In genomic region chr11:60710482-60710881, GRCh38 we compare ENCODE assay signal across 2 cellular contexts.
TF ChIP-seq lines count a peak whose summit lies in the region.

No MANE protein-coding gene starts in this region.

TF ChIP-seq in SK-N-SH, 30 proteins besides CTCF, POLR2A, EP300 and RAD21 (continued from another document):
- TF ChIP-seq, protein P1, sequence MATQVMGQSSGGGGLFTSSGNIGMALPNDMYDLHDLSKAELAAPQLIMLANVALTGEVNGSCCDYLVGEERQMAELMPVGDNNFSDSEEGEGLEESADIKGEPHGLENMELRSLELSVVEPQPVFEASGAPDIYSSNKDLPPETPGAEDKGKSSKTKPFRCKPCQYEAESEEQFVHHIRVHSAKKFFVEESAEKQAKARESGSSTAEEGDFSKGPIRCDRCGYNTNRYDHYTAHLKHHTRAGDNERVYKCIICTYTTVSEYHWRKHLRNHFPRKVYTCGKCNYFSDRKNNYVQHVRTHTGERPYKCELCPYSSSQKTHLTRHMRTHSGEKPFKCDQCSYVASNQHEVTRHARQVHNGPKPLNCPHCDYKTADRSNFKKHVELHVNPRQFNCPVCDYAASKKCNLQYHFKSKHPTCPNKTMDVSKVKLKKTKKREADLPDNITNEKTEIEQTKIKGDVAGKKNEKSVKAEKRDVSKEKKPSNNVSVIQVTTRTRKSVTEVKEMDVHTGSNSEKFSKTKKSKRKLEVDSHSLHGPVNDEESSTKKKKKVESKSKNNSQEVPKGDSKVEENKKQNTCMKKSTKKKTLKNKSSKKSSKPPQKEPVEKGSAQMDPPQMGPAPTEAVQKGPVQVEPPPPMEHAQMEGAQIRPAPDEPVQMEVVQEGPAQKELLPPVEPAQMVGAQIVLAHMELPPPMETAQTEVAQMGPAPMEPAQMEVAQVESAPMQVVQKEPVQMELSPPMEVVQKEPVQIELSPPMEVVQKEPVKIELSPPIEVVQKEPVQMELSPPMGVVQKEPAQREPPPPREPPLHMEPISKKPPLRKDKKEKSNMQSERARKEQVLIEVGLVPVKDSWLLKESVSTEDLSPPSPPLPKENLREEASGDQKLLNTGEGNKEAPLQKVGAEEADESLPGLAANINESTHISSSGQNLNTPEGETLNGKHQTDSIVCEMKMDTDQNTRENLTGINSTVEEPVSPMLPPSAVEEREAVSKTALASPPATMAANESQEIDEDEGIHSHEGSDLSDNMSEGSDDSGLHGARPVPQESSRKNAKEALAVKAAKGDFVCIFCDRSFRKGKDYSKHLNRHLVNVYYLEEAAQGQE (IDR thresholded peaks at IDR 0.05; ENCODE audit: low read depth, low read length) = no peak
- TF ChIP-seq EZH2phosphoT487 (IDR thresholded peaks at IDR 0.05; ENCODE audit: borderline replicate concordance, low read depth) = no peak
- TF ChIP-seq, protein P2, sequence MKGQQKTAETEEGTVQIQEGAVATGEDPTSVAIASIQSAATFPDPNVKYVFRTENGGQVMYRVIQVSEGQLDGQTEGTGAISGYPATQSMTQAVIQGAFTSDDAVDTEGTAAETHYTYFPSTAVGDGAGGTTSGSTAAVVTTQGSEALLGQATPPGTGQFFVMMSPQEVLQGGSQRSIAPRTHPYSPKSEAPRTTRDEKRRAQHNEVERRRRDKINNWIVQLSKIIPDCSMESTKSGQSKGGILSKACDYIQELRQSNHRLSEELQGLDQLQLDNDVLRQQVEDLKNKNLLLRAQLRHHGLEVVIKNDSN (IDR thresholded peaks at IDR 0.05; ENCODE audit: borderline replicate concordance, low read depth) = no peak
- no peak for TF ChIP-seq RFX5 (IDR thresholded peaks at IDR 0.05; ENCODE audit: low read length)
- no peak for TF ChIP-seq CHD2 (IDR thresholded peaks at IDR 0.05; ENCODE audit: low read length, partially characterized antibody)
- TF ChIP-seq RXRA (IDR thresholded peaks at IDR 0.05; ENCODE audit: borderline replicate concordance, low read depth) = no peak
- TF ChIP-seq GATA2 (CRISPR knock-in tag; IDR thresholded peaks at IDR 0.05) = no peak
- no peak for TF ChIP-seq IRF3 (IDR thresholded peaks at IDR 0.05; ENCODE audit: low read depth, low read length)
- TF ChIP-seq GABPA (IDR thresholded peaks at IDR 0.05; ENCODE audit: low read depth) = no peak
- TF ChIP-seq JUND (IDR thresholded peaks at IDR 0.05) = no peak
- TF ChIP-seq MEF2A (IDR thresholded peaks at IDR 0.05; ENCODE audit: borderline replicate concordance, low read depth) = no peak
- TF ChIP-seq YY1 (IDR thresholded peaks at IDR 0.05; ENCODE audit: low read depth) = no peak
- TF ChIP-seq TCF12 (IDR thresholded peaks at IDR 0.05) = no peak
- TF ChIP-seq NRF1 (IDR thresholded peaks at IDR 0.05; ENCODE audit: low read depth, low read length) = no peak
- no peak for TF ChIP-seq MAX (IDR thresholded peaks at IDR 0.05; ENCODE audit: low read depth)

TF ChIP-seq in SK-N-SH treated with all-trans-retinoic acid at 6 μM for 48 hours, 23 proteins besides CTCF, POLR2A, EP300 and RAD21 (continued from another document):
- TF ChIP-seq, protein P3, sequence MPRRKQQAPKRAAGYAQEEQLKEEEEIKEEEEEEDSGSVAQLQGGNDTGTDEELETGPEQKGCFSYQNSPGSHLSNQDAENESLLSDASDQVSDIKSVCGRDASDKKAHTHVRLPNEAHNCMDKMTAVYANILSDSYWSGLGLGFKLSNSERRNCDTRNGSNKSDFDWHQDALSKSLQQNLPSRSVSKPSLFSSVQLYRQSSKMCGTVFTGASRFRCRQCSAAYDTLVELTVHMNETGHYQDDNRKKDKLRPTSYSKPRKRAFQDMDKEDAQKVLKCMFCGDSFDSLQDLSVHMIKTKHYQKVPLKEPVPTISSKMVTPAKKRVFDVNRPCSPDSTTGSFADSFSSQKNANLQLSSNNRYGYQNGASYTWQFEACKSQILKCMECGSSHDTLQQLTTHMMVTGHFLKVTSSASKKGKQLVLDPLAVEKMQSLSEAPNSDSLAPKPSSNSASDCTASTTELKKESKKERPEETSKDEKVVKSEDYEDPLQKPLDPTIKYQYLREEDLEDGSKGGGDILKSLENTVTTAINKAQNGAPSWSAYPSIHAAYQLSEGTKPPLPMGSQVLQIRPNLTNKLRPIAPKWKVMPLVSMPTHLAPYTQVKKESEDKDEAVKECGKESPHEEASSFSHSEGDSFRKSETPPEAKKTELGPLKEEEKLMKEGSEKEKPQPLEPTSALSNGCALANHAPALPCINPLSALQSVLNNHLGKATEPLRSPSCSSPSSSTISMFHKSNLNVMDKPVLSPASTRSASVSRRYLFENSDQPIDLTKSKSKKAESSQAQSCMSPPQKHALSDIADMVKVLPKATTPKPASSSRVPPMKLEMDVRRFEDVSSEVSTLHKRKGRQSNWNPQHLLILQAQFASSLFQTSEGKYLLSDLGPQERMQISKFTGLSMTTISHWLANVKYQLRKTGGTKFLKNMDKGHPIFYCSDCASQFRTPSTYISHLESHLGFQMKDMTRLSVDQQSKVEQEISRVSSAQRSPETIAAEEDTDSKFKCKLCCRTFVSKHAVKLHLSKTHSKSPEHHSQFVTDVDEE (CRISPR knock-in tag; IDR thresholded peaks at IDR 0.05) = no peak
- no peak for TF ChIP-seq BACH2 (CRISPR knock-in tag; IDR thresholded peaks at IDR 0.05; ENCODE audit: borderline replicate concordance)
- TF ChIP-seq SNAI2 (CRISPR knock-in tag; IDR thresholded peaks at IDR 0.05) = no peak
- no peak for TF ChIP-seq ZC3H10 (CRISPR knock-in tag; IDR thresholded peaks at IDR 0.05)
- TF ChIP-seq CSRNP3 (CRISPR knock-in tag; IDR thresholded peaks at IDR 0.05) = no peak
- TF ChIP-seq ZNF70 (CRISPR knock-in tag; IDR thresholded peaks at IDR 0.05) = no peak
- TF ChIP-seq OSR1 (CRISPR knock-in tag; IDR thresholded peaks at IDR 0.05) = no peak
- TF ChIP-seq CSDC2 (CRISPR knock-in tag; IDR thresholded peaks at IDR 0.05) = no peak
